In genomic region chr4:11949355-11949754, GRCh38 we compare ENCODE assay signal across 1 cellular context.
TF ChIP-seq lines count a peak whose summit lies in the region.

No MANE protein-coding gene starts in this region.

TF ChIP-seq in HCT116, 20 proteins besides CTCF, POLR2A, EP300 and RAD21 (continued from another document):
- TF ChIP-seq ZBTB33 (IDR thresholded peaks at IDR 0.05; ENCODE audit: extremely low read depth, insufficient replicate concordance, low read length), result no peak
